Comparison of ENCODE assay signal across 19 cellular contexts in the genomic region with DNA sequence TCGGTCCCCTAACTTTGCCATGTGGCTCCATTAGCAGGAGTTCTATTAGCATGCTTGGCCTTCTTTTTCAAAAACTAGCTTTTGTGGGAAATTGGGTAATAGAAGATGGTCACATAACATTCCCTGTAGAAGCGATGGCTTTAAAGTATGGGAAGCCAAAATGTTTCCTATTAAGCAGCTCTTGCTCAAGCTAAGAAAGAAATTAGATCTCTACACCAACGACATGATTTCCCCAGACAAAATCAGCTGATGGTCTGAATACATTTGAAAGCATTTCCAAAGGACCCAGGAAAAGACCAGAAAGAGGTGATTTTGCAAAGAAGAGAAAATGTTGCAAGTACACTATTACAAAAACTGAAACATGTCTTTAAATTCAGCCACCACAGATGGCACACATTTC. TPM values are rescaled to one million over a fixed set of nuclear protein-coding genes. Genes with fewer than 3 reads are reported as not detected.
DNase-seq lines count a peak whose midpoint lies in the region; ATAC-seq and TF ChIP-seq lines count a peak whose summit lies in the region.
"Had no signal": no experiment of that assay in that cellular context is flagged by ENCODE, and none has a peak within 500 bp of the region (broad histone marks: within the 10 kb centered on the region; RNA-seq: fewer than 3 reads in every experiment).

No MANE protein-coding gene starts in this region.

- H3K27me3 ChIP-seq in mammary epithelial cell (ENCODE audit: insufficient read depth, low read length) (no peaks in the 10 kb centered on the region), muscle layer of duodenum (ENCODE audit: low read depth, low read length) (no peaks in the 10 kb centered on the region), upper lobe of right lung (no peaks in the 10 kb centered on the region)
- H3K27me3 ChIP-seq: SJCRH30 had no signal

- POLR2A ChIA-PET in MCF 10A (lab: Yijun Ruan, JAX), result interaction anchor here (0.6 to 5.4 kb wide), 19 partner anchors 8 to 686 kb away, joined by 3 to 40 read pairs (median 5); no protein-coding TSS in a partner anchor

- H3K27ac Mint-ChIP-seq in MCF 10A (ENCODE audit: low read depth, unreplicated experiment), result peak overlapping the region; percentile 7
- H3K27ac Mint-ChIP-seq: activated naive CD8-positive, alpha-beta T cell treated with anti-CD3 and anti-CD28 coated beads for 36 hours; stimulated activated naive CD8-positive, alpha-beta T cell treated with anti-CD3 and anti-CD28 coated beads, Interleukin-15, amount 100 ng/mL, for 72 hours had no signal

- 93% methylated on average over 3 of the region's 3 CpGs for WGBS in mammary epithelial cell (ENCODE audit: low coverage, missing lambda C conversion rate)

- H3K9me3 ChIP-seq in mammary epithelial cell (replicated peaks; ENCODE audit: insufficient read depth, low read length) (no peaks in the 10 kb centered on the region), muscle layer of duodenum (ENCODE audit: control insufficient read depth in 1 of 2, low read length in 2 of 2) (no peaks in the 10 kb centered on the region), upper lobe of right lung (no peaks in the 10 kb centered on the region)
- H3K9me3 ChIP-seq: SJCRH30 had no signal

- CTCF ChIA-PET in MCF 10A (lab: Yijun Ruan, JAX) (interaction anchor here (0.5 to 2.4 kb wide), 16 partner anchors 9 to 1828 kb away, joined by 3 to 15 read pairs (median 4); no protein-coding TSS in a partner anchor), mammary epithelial cell (lab: Charles Lee; ENCODE audit: low non-redundant PET) (no interaction called here)

- H4K20me1 ChIP-seq in mammary epithelial cell (ENCODE audit: insufficient read depth, low read length), result no peaks in the 10 kb centered on the region

- H3K27me3 Mint-ChIP-seq in MCF 10A (ENCODE audit: insufficient read depth, unreplicated experiment), result no peaks in the 10 kb centered on the region

- no TSS peak for BruUV-seq in MCF 10A (replicated peaks; lab: Mats Ljungman, UMichigan)
- no TSS peak for BruUV-seq in mammary epithelial cell (replicated peaks; lab: Mats Ljungman, UMichigan)

- no peak overlapping the region for H2AFZ ChIP-seq in mammary epithelial cell (ENCODE audit: low read depth, low read length)

- H3K4me1 ChIP-seq in mammary epithelial cell (ENCODE audit: insufficient read depth, low read length) (peaks cover 9% of the 10 kb centered on the region), muscle layer of duodenum (ENCODE audit: control insufficient read depth in 1 of 2, insufficient read depth in 2 of 2, low read length in 2 of 2) (peaks cover 0 to 4% of the 10 kb centered on the region in 2 donors), upper lobe of right lung (peaks cover 5% of the 10 kb centered on the region)
- H3K4me1 ChIP-seq: SJCRH30 had no signal

- DNase-seq in MCF 10A (ENCODE audit: unreplicated experiment) (peak; percentile 33), mammary epithelial cell (no peak), amniotic epithelial cell (ENCODE audit: low read depth) (peak; percentile 66), upper lobe of right lung (no peak), HUDEP-2 (lab: John Stamatoyannopoulos, UW; ENCODE audit: unreplicated experiment in 76 of 76) (no peak), NCI-H1436 (lab: John Stamatoyannopoulos, UW) (no peak)
- DNase-seq: activated CD4-positive, alpha-beta T cell treated with anti-CD3 and anti-CD28 coated beads, Interleukin-2, amount 50 U/mL, for 4 hours; activated naive CD8-positive, alpha-beta T cell treated with anti-CD3 and anti-CD28 coated beads for 36 hours; activated T-cell treated with anti-CD3 and anti-CD28 coated beads, Interleukin-2, amount 50 U/mL, for 48 hours; effector CD4-positive, alpha-beta T cell; Karpas-422; NCI-H1694 treated with DMSO at 0.1 percent for 48 hours; NCI-H510A; SJCRH30; stimulated activated naive CD8-positive, alpha-beta T cell treated with anti-CD3 and anti-CD28 coated beads, Interleukin-15, amount 100 ng/mL, for 72 hours; T-helper 9 cell had no signal

- ATAC-seq in upper lobe of right lung, result no peak
- ATAC-seq in GM21381 (IDR thresholded peaks at IDR 0.05; ENCODE audit: unreplicated experiment), result no peak
- ATAC-seq: GM12878; stimulated activated naive CD8-positive, alpha-beta T cell treated with anti-CD3 and anti-CD28 coated beads, Interleukin-15, amount 100 ng/mL, for 72 hours had no signal

- H3K4me3 ChIP-seq in mammary epithelial cell (replicated peaks in 1 of 3; ENCODE audit: insufficient read depth in 1 of 3, low read depth in 2 of 3, low read length in 3 of 3) (no peak overlapping the region), muscle layer of duodenum (ENCODE audit: low read depth in 1 of 2, low read length in 2 of 2) (no peak overlapping the region), upper lobe of right lung (no peak overlapping the region)
- H3K4me3 ChIP-seq: GM12878, SJCRH30 had no signal

- intact Hi-C loops in MCF 10A (cut with micrococcal nuclease), result loop anchor here (10.0 kb wide), 1 partner anchor 154 kb away; no protein-coding TSS in a partner anchor
- intact Hi-C loops in mammary epithelial cell (cut with micrococcal nuclease), result loop anchor here (5.0 to 10.0 kb wide), 2 partner anchors 264 to 299 kb away; no protein-coding TSS in a partner anchor
- intact Hi-C loops in upper lobe of right lung (cut with DNase I), result loop anchor here (10.0 kb wide), 1 partner anchor 394 kb away; no protein-coding TSS in a partner anchor

- TF ChIP-seq CTCF in MCF 10A (IDR thresholded peaks at IDR 0.05; ENCODE audit: unreplicated experiment) (no peak), mammary epithelial cell (conservative IDR thresholded peaks at IDR 0.05 in 1 of 2, IDR thresholded peaks at IDR 0.05 in 1 of 2; ENCODE audit: extremely low read depth in 1 of 2, insufficient read depth in 1 of 2, low read depth in 1 of 2, low read length in 2 of 2) (no peak), upper lobe of right lung (IDR thresholded peaks at IDR 0.05) (no peak)

- dilution Hi-C loops in mammary epithelial cell (cut with HindIII; ENCODE audit: low sequenced_read_pairs), result no loop called here

- peaks cover 46% of the 10 kb centered on the region for H3K4me1 Mint-ChIP-seq in MCF 10A (ENCODE audit: insufficient read depth, unreplicated experiment)

- no peak overlapping the region for H3K4me2 ChIP-seq in mammary epithelial cell (ENCODE audit: insufficient read depth, low read depth, low read length)

- in situ Hi-C loops in mammary epithelial cell (cut with MboI; ENCODE audit: low sequenced_read_pairs in 2 of 2), result loop anchor here (5.0 to 25.0 kb wide), 2 partner anchors 341 to 511 kb away; no protein-coding TSS in a partner anchor

- no peaks in the 10 kb centered on the region for H3K36me3 Mint-ChIP-seq in MCF 10A (ENCODE audit: insufficient read depth, unreplicated experiment)
- H3K36me3 Mint-ChIP-seq: activated naive CD8-positive, alpha-beta T cell treated with anti-CD3 and anti-CD28 coated beads for 36 hours had no signal

- H3K4me3 Mint-ChIP-seq in MCF 10A (ENCODE audit: unreplicated experiment), result peak overlapping the region; percentile 2
- H3K4me3 Mint-ChIP-seq: activated naive CD8-positive, alpha-beta T cell treated with anti-CD3 and anti-CD28 coated beads for 36 hours had no signal

- no peak overlapping the region for H3K9ac ChIP-seq in mammary epithelial cell (ENCODE audit: insufficient read depth, low read length)

- H3K27ac ChIP-seq in mammary epithelial cell (ENCODE audit: insufficient read depth, low read depth, low read length) (no peak overlapping the region), muscle layer of duodenum (ENCODE audit: low read length) (peak overlapping the region; percentile 32), upper lobe of right lung (peak overlapping the region; percentile 20)
- H3K27ac ChIP-seq: SJCRH30 had no signal

- H3K36me3 ChIP-seq in mammary epithelial cell (ENCODE audit: insufficient read depth, low read length) (no peaks in the 10 kb centered on the region), muscle layer of duodenum (ENCODE audit: control insufficient read depth in 1 of 2, insufficient read depth in 2 of 2, low read length in 2 of 2) (peaks cover 0 to 4% of the 10 kb centered on the region in 2 donors), upper lobe of right lung (no peaks in the 10 kb centered on the region)
- H3K36me3 ChIP-seq: SJCRH30 had no signal

- no peaks in the 10 kb centered on the region for H3K9me3 Mint-ChIP-seq in MCF 10A (ENCODE audit: unreplicated experiment)
- H3K9me3 Mint-ChIP-seq: activated naive CD8-positive, alpha-beta T cell treated with anti-CD3 and anti-CD28 coated beads for 36 hours; stimulated activated naive CD8-positive, alpha-beta T cell treated with anti-CD3 and anti-CD28 coated beads, Interleukin-15, amount 100 ng/mL, for 72 hours had no signal

- H3K79me2 ChIP-seq in mammary epithelial cell (ENCODE audit: insufficient read depth, low read length), result no peaks in the 10 kb centered on the region

RNA-seq across cellular contexts. Expression of a gene that starts 4.8 kb away (rescaled TPM):
- 70.4 and 76.8 TPM in 2 replicates for total RNA-seq in MCF 10A (2022)
- total RNA-seq in mammary epithelial cell, result 10 to 100 TPM; 12.3 to 18.0 TPM
- 5.9 TPM for polyA plus RNA-seq in mammary epithelial cell
- polyA minus RNA-seq in mammary epithelial cell, result 10.1 TPM
- 26.2 TPM for total RNA-seq in upper lobe of right lung

Comparison
In these comparisons a context has a peak if more than half of its experiments do, and no peak if none do; other contexts are left out.
1. DNase-seq: peak in MCF 10A (single experiment) and amniotic epithelial cell (single experiment); none in mammary epithelial cell (single experiment), upper lobe of right lung (single experiment), HUDEP-2 (0 of 76) and NCI-H1436 (single experiment).